Comparison of ENCODE assay signal across 20 cellular contexts in the genomic region with DNA sequence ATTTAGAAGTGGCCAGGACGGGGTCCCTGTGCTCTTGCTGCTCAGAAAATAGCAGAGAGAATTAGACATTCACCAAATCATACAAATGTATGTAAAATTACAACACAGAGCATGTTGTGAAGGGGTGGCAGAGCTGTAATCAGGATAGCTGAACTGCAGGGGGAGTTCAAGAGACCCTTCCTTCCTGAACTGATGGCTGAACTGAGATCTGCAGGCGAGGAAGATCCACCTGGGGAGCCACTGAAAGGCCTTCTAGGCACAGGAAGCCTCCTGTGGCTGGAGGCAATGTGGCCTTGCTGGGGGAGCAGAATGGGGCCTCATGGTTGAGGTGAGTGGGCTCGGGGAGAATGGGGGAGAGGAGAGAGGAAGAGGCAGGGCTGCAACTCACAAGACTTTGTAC.
"Had no signal": no experiment of that assay in that cellular context is flagged by ENCODE, and none has a peak within 500 bp of the region (broad histone marks: within the 10 kb centered on the region; RNA-seq: fewer than 3 reads in every experiment).

No MANE protein-coding gene starts in this region.

- H3K4me3 ChIP-seq: MG63, SJSA1, SK-N-MC had no signal

- H3K27me3 ChIP-seq: MG63, SJSA1 had no signal

- H3K27ac ChIP-seq: HL-60, SJSA1, SK-N-MC had no signal

- DNase-seq: KBM-7, MG63, NCI-H1092, NCI-H1436, NCI-H187, NCI-H2029, NCI-H2081 treated with DMSO at 0.1 percent for 48 hours, NCI-H2171, NCI-H226, NCI-H446, NCI-H510A, NCI-H524 treated with DMSO at 0.1 percent for 48 hours, NCI-H69, NCI-H774, Right ventricle myocardium superior, RPMI8226, SIG-M5 had no signal

- H3K36me3 ChIP-seq: MG63, SJSA1 had no signal

- H3K4me1 ChIP-seq: SJSA1 had no signal

- H3K9me3 ChIP-seq: MG63, SJSA1 had no signal
